ENCODE assay signal across 8 cellular contexts in genomic region chr14:23551266-23552028, GRCh38. TPM values are rescaled to one million over a fixed set of nuclear protein-coding genes. Genes with fewer than 3 reads are reported as not detected.
DNase-seq lines count a peak whose midpoint lies in the region; ATAC-seq lines count a peak whose summit lies in the region.

TSS of gene ZFHX2 (minus strand) at chr14:23551765. CDS start at chr14:23535325, 16,440 bp downstream.

- H3K36me3 Mint-ChIP-seq in activated CD4-positive, alpha-beta memory T cell treated with anti-CD3 and anti-CD28 coated beads, Interleukin-2, amount 10 ng/mL, durations not matched to agents 7 days and 5 days (ENCODE audit: low read depth): no peaks in the 10 kb centered on the region

- no peak within 1 kb of the TSS for H2AK5ac ChIP-seq in mesendoderm (ENCODE audit: low read length)

- H3K27ac ChIP-seq in effector memory CD4-positive, alpha-beta T cell (ENCODE audit: insufficient read depth, low read length, poor library complexity, severe bottlenecking): peak within 1 kb of the TSS; percentile 40
- H3K27ac ChIP-seq in mesendoderm (ENCODE audit: low read depth, low read length): peak within 1 kb of the TSS; percentile 61

- H3K4ac ChIP-seq in mesendoderm (ENCODE audit: low read depth, low read length): peak within 1 kb of the TSS; percentile 26

- peak within 1 kb of the TSS; percentile 18 for H3K4me3 Mint-ChIP-seq in activated CD4-positive, alpha-beta memory T cell treated with anti-CD3 and anti-CD28 coated beads, Interleukin-2, amount 10 ng/mL, durations not matched to agents 7 days and 5 days

- H3K27me3 Mint-ChIP-seq in activated CD4-positive, alpha-beta memory T cell treated with anti-CD3 and anti-CD28 coated beads, Interleukin-2, amount 10 ng/mL, durations not matched to agents 7 days and 5 days: no peaks in the 10 kb centered on the region

- H2BK120ac ChIP-seq in mesendoderm (ENCODE audit: low read depth, low read length): no peak within 1 kb of the TSS

- H3K27me3 ChIP-seq in effector memory CD4-positive, alpha-beta T cell (replicated peaks; ENCODE audit: control insufficient read depth, insufficient read depth, low read length, poor library complexity, severe bottlenecking): peaks cover 15% of the 10 kb centered on the region
- no peaks in the 10 kb centered on the region for H3K27me3 ChIP-seq in mesendoderm (ENCODE audit: insufficient read depth, low read length, poor library complexity)

- H3K4me2 ChIP-seq in mesendoderm (ENCODE audit: low read length): peak within 1 kb of the TSS; percentile 15

- H3K18ac ChIP-seq in mesendoderm (ENCODE audit: low read length): peak within 1 kb of the TSS; percentile 44

- H3K27ac Mint-ChIP-seq in activated CD4-positive, alpha-beta memory T cell treated with anti-CD3 and anti-CD28 coated beads, Interleukin-2, amount 10 ng/mL, durations not matched to agents 7 days and 5 days: peak within 1 kb of the TSS; percentile 44

- H2BK5ac ChIP-seq in mesendoderm (ENCODE audit: low read length): peak within 1 kb of the TSS; percentile 40

- peaks cover 20% of the 10 kb centered on the region for H3K4me1 ChIP-seq in effector memory CD4-positive, alpha-beta T cell (ENCODE audit: control insufficient read depth, insufficient read depth, low read length, poor library complexity, severe bottlenecking)
- H3K4me1 ChIP-seq in mesendoderm (ENCODE audit: control insufficient read depth, low read depth, low read length): peaks cover 13% of the 10 kb centered on the region

- H3K79me1 ChIP-seq in mesendoderm (ENCODE audit: low read length): no peaks in the 10 kb centered on the region

- H4K5ac ChIP-seq in mesendoderm (ENCODE audit: low read length): no peak within 1 kb of the TSS

- H3K36me3 ChIP-seq in effector memory CD4-positive, alpha-beta T cell (ENCODE audit: control insufficient read depth, insufficient read depth, low read length): no peaks in the 10 kb centered on the region
- H3K36me3 ChIP-seq in mesendoderm (ENCODE audit: control insufficient read depth, insufficient read depth, low read length): no peaks in the 10 kb centered on the region

- H2BK15ac ChIP-seq in mesendoderm (replicated peaks; ENCODE audit: low read depth): no peak within 1 kb of the TSS

- peak; percentile 22 to 48 for DNase-seq in AML-193 (lab: John Stamatoyannopoulos, UW)
- DNase-seq in HPDE6-E6E7 (ENCODE audit: extremely low spot score): peak; percentile 69
- peak; percentile 82 for DNase-seq in NCI-H774 (lab: John Stamatoyannopoulos, UW)
- DNase-seq in activated CD4-positive, alpha-beta memory T cell treated with anti-CD3 and anti-CD28 coated beads, Interleukin-2, amount 10 ng/mL, durations not matched to agents 7 days and 5 days: peak; percentile 80
- DNase-seq in effector memory CD4-positive, alpha-beta T cell: peak; percentile 53 to 65 (median 58)
- peak; percentile 93 for DNase-seq in mesendoderm
- DNase-seq in stimulated activated CD8-positive, alpha-beta memory T cell treated with anti-CD3 and anti-CD28 coated beads, Interleukin-12 subunit alpha, Interleukin-12 subunit beta, amount 100 ng/mL, for 24 hours (ENCODE audit: extremely low read depth): peak; percentile 58

- H3K56ac ChIP-seq in mesendoderm (ENCODE audit: low read length): peak within 1 kb of the TSS; percentile 85

- no peaks in the 10 kb centered on the region for H3K9me3 Mint-ChIP-seq in activated CD4-positive, alpha-beta memory T cell treated with anti-CD3 and anti-CD28 coated beads, Interleukin-2, amount 10 ng/mL, durations not matched to agents 7 days and 5 days

- H3K9ac ChIP-seq in mesendoderm (ENCODE audit: low read length): peak within 1 kb of the TSS; percentile 64

- ATAC-seq in GM19324 (IDR thresholded peaks at IDR 0.05; ENCODE audit: low FRiP score, unreplicated experiment): peak; percentile 50

- peaks cover 11% of the 10 kb centered on the region for H3K79me2 ChIP-seq in mesendoderm (ENCODE audit: control insufficient read depth, insufficient read depth, low read length)

- H3K23ac ChIP-seq in mesendoderm (ENCODE audit: low read length): no peak within 1 kb of the TSS

- peaks cover 15% of the 10 kb centered on the region for H3K4me1 Mint-ChIP-seq in activated CD4-positive, alpha-beta memory T cell treated with anti-CD3 and anti-CD28 coated beads, Interleukin-2, amount 10 ng/mL, durations not matched to agents 7 days and 5 days

- H3K9me3 ChIP-seq in effector memory CD4-positive, alpha-beta T cell (ENCODE audit: control insufficient read depth, low read length): no peaks in the 10 kb centered on the region

- POLR2A ChIA-PET in activated CD4-positive, alpha-beta memory T cell treated with anti-CD3 and anti-CD28 coated beads, Interleukin-2, amount 10 ng/mL, durations not matched to agents 7 days and 5 days (lab: Charles Lee): interaction anchor here (1.0 to 1.1 kb wide), 3 partner anchors 16 to 231 kb away, joined by 3 to 5 read pairs (median 4); partner anchors contain the start of genes AP1G2, NGDN and PABPN1

- H4K8ac ChIP-seq in mesendoderm (ENCODE audit: low read depth, low read length): peak within 1 kb of the TSS; percentile 91

- WGBS in mesendoderm (ENCODE audit: extremely low coverage, insufficient coverage, low lambda C conversion rate): no CpG with 5 or more reads among the region's 49 CpGs

- H3K4me3 ChIP-seq in effector memory CD4-positive, alpha-beta T cell (ENCODE audit: insufficient read depth, low read depth, low read length, poor library complexity, severe bottlenecking): peak within 1 kb of the TSS; percentile 66
- peak within 1 kb of the TSS; percentile 60 for H3K4me3 ChIP-seq in mesendoderm (ENCODE audit: low read length)

- CTCF ChIA-PET in activated CD4-positive, alpha-beta memory T cell treated with anti-CD3 and anti-CD28 coated beads, Interleukin-2, amount 10 ng/mL, durations not matched to agents 7 days and 5 days (lab: Charles Lee): interaction anchor here (0.8 to 2.1 kb wide), 4 partner anchors 10 to 95 kb away, joined by 3 to 14 read pairs (median 3); no protein-coding TSS in a partner anchor

RNA-seq across cellular contexts. Expression of gene ZFHX2, which starts in this region (rescaled TPM):
- total RNA-seq in activated CD4-positive, alpha-beta memory T cell treated with anti-CD3 and anti-CD28 coated beads, Interleukin-2, amount 10 ng/mL, durations not matched to agents 7 days and 5 days: 1 to 10 TPM; 1.5 to 1.8 TPM
- 6.4 TPM for polyA plus RNA-seq in mesendoderm (2013, experiment 1 of 2)
- 6.7 TPM for polyA plus RNA-seq in mesendoderm (2013, experiment 2 of 2)

Comparison
In these comparisons a context has a peak if more than half of its experiments do, and no peak if none do; other contexts are left out.
1. Peak in every context shown above with its lines: DNase-seq, ATAC-seq, H3K4me3 ChIP-seq and H3K27ac ChIP-seq.
2. DNase-seq: peak in every context shown above with its lines; median percentile 93 in mesendoderm; 82 in NCI-H774; 80 in activated CD4-positive, alpha-beta memory T cell treated with anti-CD3 and anti-CD28 coated beads, Interleukin-2, amount 10 ng/mL, durations not matched to agents 7 days and 5 days; 69 in HPDE6-E6E7; 58 in effector memory CD4-positive, alpha-beta T cell; 58 in stimulated activated CD8-positive, alpha-beta memory T cell treated with anti-CD3 and anti-CD28 coated beads, Interleukin-12 subunit alpha, Interleukin-12 subunit beta, amount 100 ng/mL, for 24 hours; 35 in AML-193.